In the genomic region with DNA sequence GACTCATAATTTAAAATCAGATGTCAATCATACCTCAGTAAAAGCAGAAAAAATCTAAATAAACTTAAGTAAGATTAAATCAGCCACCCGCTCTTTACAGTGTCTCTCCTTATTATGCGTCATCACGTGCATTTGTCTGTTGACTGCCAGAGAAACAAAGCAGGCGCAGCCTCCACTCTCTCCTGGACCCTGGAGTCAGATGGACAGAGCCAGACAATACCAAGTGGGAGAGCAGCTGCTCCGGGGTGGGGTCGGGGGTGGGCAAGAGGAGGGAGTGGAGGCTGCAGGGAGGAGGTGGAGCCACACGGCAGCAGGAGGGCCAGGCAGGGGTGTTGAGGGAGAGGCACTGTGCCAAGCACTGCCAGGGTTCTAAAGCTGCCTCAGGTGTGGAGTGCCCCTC, we compare ENCODE assay signal across 17 cellular contexts.
DNase-seq lines count a peak whose midpoint lies in the region; ATAC-seq and TF ChIP-seq lines count a peak whose summit lies in the region.
"Had no signal": no experiment of that assay in that cellular context is flagged by ENCODE, and none has a peak within 500 bp of the region (broad histone marks: within the 10 kb centered on the region; RNA-seq: fewer than 3 reads in every experiment).

No MANE protein-coding gene starts in this region.

- peaks cover 0 to 14% of the 10 kb centered on the region in 2 experiments; a peak in 2 of 3 replicates for H3K36me3 ChIP-seq in HEK293 (ENCODE audit: control insufficient read depth in 2 of 2, insufficient read depth in 1 of 2, low read length in 2 of 2)
- no peaks in the 10 kb centered on the region for H3K36me3 ChIP-seq in neural cell (ENCODE audit: insufficient read depth, low read length)
- H3K36me3 ChIP-seq: colonic mucosa, gastroesophageal sphincter, left lung, upper lobe of left lung had no signal

- no peaks in the 10 kb centered on the region for H4K20me1 ChIP-seq in neural cell (ENCODE audit: insufficient read depth)

- no peak overlapping the region for H3K4me3 ChIP-seq in HEK293 (ENCODE audit: low read depth, low read length)
- H3K4me3 ChIP-seq in neural cell (ENCODE audit: low read length): no peak overlapping the region
- H3K4me3 ChIP-seq: colonic mucosa, gastroesophageal sphincter, left lung, upper lobe of left lung had no signal

- H2AFZ ChIP-seq in neural cell (ENCODE audit: low read depth, low read length): peak overlapping the region; percentile 65

- TF ChIP-seq CTCF in HEK293 (tag by site-specific recombination; IDR thresholded peaks at IDR 0.05) (no peak), neural cell (IDR thresholded peaks at IDR 0.05; ENCODE audit: poor library complexity, severe bottlenecking) (no peak)

- no peak for TF ChIP-seq RAD21 in neural cell (conservative IDR thresholded peaks at IDR 0.05)

- DNase-seq in NCI-H2029 treated with DMSO at 0.1 percent for 48 hours (lab: John Stamatoyannopoulos, UW): peak; percentile 51
- DNase-seq in SHP77 treated with DMSO at 0.1 percent for 48 hours (lab: John Stamatoyannopoulos, UW): peak; percentile 46
- DNase-seq in activated CD4-positive, alpha-beta T cell treated with anti-CD3 and anti-CD28 coated beads, Interleukin-2, amount 50 U/mL, for 4 hours: no peak
- no peak for DNase-seq in activated CD4-positive, alpha-beta T cell treated with anti-CD3 and anti-CD28 coated beads for 48 hours
- DNase-seq in HT-29 (ENCODE audit: low spot score): no peak
- DNase-seq: activated CD4-positive, alpha-beta T cell treated with anti-CD3 and anti-CD28 coated beads for 1 hour; activated CD8-positive, alpha-beta memory T cell treated with anti-CD3 and anti-CD28 coated beads, Interleukin-2, amount 50 U/mL, for 48 hours; activated naive CD4-positive, alpha-beta T cell treated with Interleukin-2 at 50 U/mL for 16 hours; colonic mucosa; left lung; stimulated activated naive CD8-positive, alpha-beta T cell treated with anti-CD3 and anti-CD28 coated beads, Interleukin-15, Interleukin-2, amounts not matched to agents 100 U/mL and 50 U/mL, for 24 hours; T1000; upper lobe of left lung had no signal

- peaks cover 15% of the 10 kb centered on the region for H3K4me1 ChIP-seq in HEK293 (ENCODE audit: control insufficient read depth, insufficient read depth, low read length)
- H3K4me1 ChIP-seq: colonic mucosa, left lung, upper lobe of left lung had no signal

- CTCF ChIA-PET in HEK293 (lab: Yijun Ruan, JAX): no interaction called here

- no peaks in the 10 kb centered on the region for H3K27me3 ChIP-seq in neural cell (ENCODE audit: insufficient read depth, low read depth, low read length)
- H3K27me3 ChIP-seq: colonic mucosa, gastroesophageal sphincter, left lung, upper lobe of left lung had no signal

- no peak for ATAC-seq in HG03097 (IDR thresholded peaks at IDR 0.05; ENCODE audit: low FRiP score, unreplicated experiment)
- ATAC-seq: gastroesophageal sphincter; left lung; stimulated activated naive CD8-positive, alpha-beta T cell treated with anti-CD3 and anti-CD28 coated beads, Interleukin-15, Interleukin-2, amounts not matched to agents 100 U/mL and 50 U/mL, for 24 hours had no signal

- H3K9me3 ChIP-seq in HEK293 (ENCODE audit: control insufficient read depth, insufficient read depth, low read depth, low read length) (no peaks in the 10 kb centered on the region), neural cell (ENCODE audit: low read length) (no peaks in the 10 kb centered on the region)
- H3K9me3 ChIP-seq: colonic mucosa, gastroesophageal sphincter, left lung, upper lobe of left lung had no signal

- H3K4me2 ChIP-seq in neural cell (ENCODE audit: low read length): no peak overlapping the region

- no peak overlapping the region for H3K27ac ChIP-seq in HEK293 (ENCODE audit: extremely low read depth, low read depth, low read length)
- peak overlapping the region; percentile 49 for H3K27ac ChIP-seq in neural cell (ENCODE audit: low read length)
- H3K27ac ChIP-seq: colonic mucosa, gastroesophageal sphincter, left lung, upper lobe of left lung had no signal

- POLR2A ChIA-PET in HEK293 (lab: Yijun Ruan, JAX): no interaction called here

- no peaks in the 10 kb centered on the region for H3K79me2 ChIP-seq in neural cell (replicated peaks; ENCODE audit: insufficient read depth, low read length)

- no peaks in the 10 kb centered on the region for H3K9me2 ChIP-seq in neural cell (ENCODE audit: insufficient read depth, low read length)

- no peaks in the 10 kb centered on the region for H3F3A ChIP-seq in neural cell (ENCODE audit: insufficient read depth, low read length, poor library complexity, severe bottlenecking)

- no peak for TF ChIP-seq EP300 in neural cell (conservative IDR thresholded peaks at IDR 0.05; ENCODE audit: poor library complexity, severe bottlenecking)

- H3K9ac ChIP-seq in neural cell (ENCODE audit: low read length): no peak overlapping the region

TF ChIP-seq in HEK293, 187 proteins besides CTCF, POLR2A, EP300 and RAD21 (continues in another document):
- TF ChIP-seq ZNF132 (tag by site-specific recombination; IDR thresholded peaks at IDR 0.05; ENCODE audit: borderline replicate concordance) (no peak), ZFHX2 (tag by site-specific recombination; conservative IDR thresholded peaks at IDR 0.05) (0 out of 2 replicates have a peak, but pooled peaks have one; percentile 9), PRDM10 (tag by site-specific recombination; IDR thresholded peaks at IDR 0.05) (peak; percentile 47; the same call in 1 of the 2 replicates)

TF ChIP-seq in neural cell, 6 proteins besides CTCF, POLR2A, EP300 and RAD21:
- no peak for TF ChIP-seq MXI1 (conservative IDR thresholded peaks at IDR 0.05; ENCODE audit: poor library complexity, severe bottlenecking)
- TF ChIP-seq EZH2 (IDR thresholded peaks at IDR 0.05; ENCODE audit: borderline replicate concordance, insufficient read depth, low read length, poor library complexity, severe bottlenecking): no peak
- TF ChIP-seq SMC3 (conservative IDR thresholded peaks at IDR 0.05; ENCODE audit: poor library complexity): no peak
- no peak for TF ChIP-seq POLR2AphosphoS5 (IDR thresholded peaks at IDR 0.05)

Comparison
In these comparisons a context has a peak if more than half of its experiments do, and no peak if none do; other contexts are left out.
1. DNase-seq: peak in NCI-H2029 treated with DMSO at 0.1 percent for 48 hours (single experiment) and SHP77 treated with DMSO at 0.1 percent for 48 hours (single experiment); none in activated CD4-positive, alpha-beta T cell treated with anti-CD3 and anti-CD28 coated beads, Interleukin-2, amount 50 U/mL, for 4 hours (0 of 2), activated CD4-positive, alpha-beta T cell treated with anti-CD3 and anti-CD28 coated beads for 48 hours (single experiment) and HT-29 (single experiment).